In genomic region chr7:135664046-135664589, GRCh38 we compare ENCODE assay signal across 10 cellular contexts. TPM values are rescaled to one million over a fixed set of nuclear protein-coding genes. Genes with fewer than 3 reads are reported as not detected.
DNase-seq lines count a peak whose midpoint lies in the region; ATAC-seq lines count a peak whose summit lies in the region.
"Had no signal": no experiment of that assay in that cellular context is flagged by ENCODE, and none has a peak within 500 bp of the region (broad histone marks: within the 10 kb centered on the region; RNA-seq: fewer than 3 reads in every experiment).

No MANE protein-coding gene starts in this region.

- H3K27ac ChIP-seq in BLaER1 (no peak overlapping the region), HUES64 (ENCODE audit: low read depth, low read length) (no peak overlapping the region), caudate nucleus (ENCODE audit: low read depth, low read length) (no peak overlapping the region)

- peak overlapping the region; percentile 93; the same call in 1 of the 2 replicates for H3K4me3 ChIP-seq in BLaER1
- peak overlapping the region; percentile 99; the same call in 1 of the 2 replicates for H3K4me3 ChIP-seq in HUES64 (ENCODE audit: low read length)

- H3K27me3 ChIP-seq in BLaER1 (no peaks in the 10 kb centered on the region), HUES64 (ENCODE audit: insufficient read depth, low read length) (no peaks in the 10 kb centered on the region)

- H3K4me2 ChIP-seq in BLaER1: peak overlapping the region; percentile 91

- no peaks in the 10 kb centered on the region for H3K9me3 Mint-ChIP-seq in activated T-helper 17 cell treated with anti-CD3 and anti-CD28 coated beads, Interleukin-2, amount 50 U/mL, for 72 hours
- no peaks in the 10 kb centered on the region for H3K9me3 Mint-ChIP-seq in memory B cell

- H3K4me3 Mint-ChIP-seq in activated T-helper 17 cell treated with anti-CD3 and anti-CD28 coated beads, Interleukin-2, amount 50 U/mL, for 72 hours: peak overlapping the region; percentile 100
- peak overlapping the region; percentile 67 for H3K4me3 Mint-ChIP-seq in memory B cell

- H3K9ac ChIP-seq in BLaER1 (peak overlapping the region; percentile 88; the same call in 1 of the 2 replicates), HUES64 (ENCODE audit: low read depth, low read length) (no peak overlapping the region)

- peaks cover 11% of the 10 kb centered on the region for H3K9me3 ChIP-seq in BLaER1
- H3K9me3 ChIP-seq in HUES64 (ENCODE audit: insufficient read depth, low read depth, low read length): no peaks in the 10 kb centered on the region

- H3K27ac Mint-ChIP-seq in activated T-helper 17 cell treated with anti-CD3 and anti-CD28 coated beads, Interleukin-2, amount 50 U/mL, for 72 hours: peak overlapping the region; percentile 83
- H3K27ac Mint-ChIP-seq in memory B cell: peak overlapping the region; percentile 70

- WGBS in HUES64: 83% methylated on average over 3 of the region's 3 CpGs

- no peaks in the 10 kb centered on the region for H3K27me3 Mint-ChIP-seq in activated T-helper 17 cell treated with anti-CD3 and anti-CD28 coated beads, Interleukin-2, amount 50 U/mL, for 72 hours
- H3K27me3 Mint-ChIP-seq in memory B cell: no peaks in the 10 kb centered on the region

- no peaks in the 10 kb centered on the region; the same call in 1 of the 2 replicates for H4K20me1 ChIP-seq in BLaER1

- peaks cover 18% of the 10 kb centered on the region for H3K36me3 Mint-ChIP-seq in activated T-helper 17 cell treated with anti-CD3 and anti-CD28 coated beads, Interleukin-2, amount 50 U/mL, for 72 hours (ENCODE audit: low read depth)
- peaks cover 6% of the 10 kb centered on the region for H3K36me3 Mint-ChIP-seq in memory B cell

- H3K36me3 ChIP-seq in BLaER1 (peaks cover 21% of the 10 kb centered on the region), HUES64 (ENCODE audit: insufficient read depth, low read length) (no peaks in the 10 kb centered on the region)

- H3K4me1 ChIP-seq in BLaER1 (peaks cover 28% of the 10 kb centered on the region), HUES64 (ENCODE audit: insufficient read depth, low read length) (0 out of 2 replicates have a peak, but pooled peaks cover 3% of the 10 kb centered on the region)

- peak; percentile 67 for ATAC-seq in activated T-helper 17 cell treated with anti-CD3 and anti-CD28 coated beads, Interleukin-2, amount 50 U/mL, for 72 hours (replicated peaks)
- no peak for ATAC-seq in memory B cell (ENCODE audit: low read depth)

- DNase-seq in memory B cell (ENCODE audit: low spot score in 2 of 2) (no peak), activated gamma-delta T cell (lab: John Stamatoyannopoulos, UW) (no peak), cortex of kidney (lab: John Stamatoyannopoulos, UW) (no peak), caudate nucleus (lab: John Stamatoyannopoulos, UW) (no peak), GDM1 (lab: John Stamatoyannopoulos, UW) (no peak)
- DNase-seq: islet precursor cell, NCI-H2029 had no signal

- H3K4me1 Mint-ChIP-seq in activated T-helper 17 cell treated with anti-CD3 and anti-CD28 coated beads, Interleukin-2, amount 50 U/mL, for 72 hours: peaks cover 34% of the 10 kb centered on the region
- H3K4me1 Mint-ChIP-seq in memory B cell: peaks cover 36% of the 10 kb centered on the region

RNA-seq across cellular contexts. Expression of gene STMP1, which starts 1.8 kb away (rescaled TPM):
- 43.8 TPM for polyA plus RNA-seq in HUES64 (2013, experiment 1 of 2)
- polyA plus RNA-seq in HUES64 (2013, experiment 2 of 2): 51.0 TPM
- 10 to 100 TPM; 10.5 to 11.1 TPM for total RNA-seq in activated T-helper 17 cell treated with anti-CD3 and anti-CD28 coated beads, Interleukin-2, amount 50 U/mL, for 72 hours
